In the genomic region with DNA sequence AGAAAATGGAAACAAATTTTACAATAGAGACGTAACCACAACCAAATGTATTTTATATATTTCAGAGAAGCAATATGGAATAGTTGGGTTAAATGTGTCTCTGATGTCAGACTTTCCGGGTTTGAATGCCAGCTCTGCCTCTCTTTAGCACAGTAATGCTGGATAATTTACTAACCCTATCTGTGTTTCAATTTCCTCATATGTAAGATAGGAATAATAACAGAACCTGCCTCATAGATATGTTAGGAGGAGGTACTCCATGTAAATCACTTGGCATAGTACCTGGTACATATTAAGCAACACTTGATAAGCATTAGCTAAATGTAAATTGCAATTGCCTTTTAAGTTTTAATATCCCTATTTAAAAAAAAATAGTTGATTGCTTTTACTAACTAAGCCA, we compare ENCODE assay signal across 6 cellular contexts.
"Had no signal": no experiment of that assay in that cellular context is flagged by ENCODE, and none has a peak within 500 bp of the region (broad histone marks: within the 10 kb centered on the region; RNA-seq: fewer than 3 reads in every experiment).

No MANE protein-coding gene starts in this region.

- H3K27ac ChIP-seq: GM23248 had no signal

- H3K4me3 ChIP-seq: GM23248 had no signal

- FAIRE-seq: HTR-8/SVneo had no signal

- DNase-seq: GM23248, GOT3, H7, HCEC 1CT, IMR-90 had no signal
